ENCODE assay signal across 8 cellular contexts in the genomic region with DNA sequence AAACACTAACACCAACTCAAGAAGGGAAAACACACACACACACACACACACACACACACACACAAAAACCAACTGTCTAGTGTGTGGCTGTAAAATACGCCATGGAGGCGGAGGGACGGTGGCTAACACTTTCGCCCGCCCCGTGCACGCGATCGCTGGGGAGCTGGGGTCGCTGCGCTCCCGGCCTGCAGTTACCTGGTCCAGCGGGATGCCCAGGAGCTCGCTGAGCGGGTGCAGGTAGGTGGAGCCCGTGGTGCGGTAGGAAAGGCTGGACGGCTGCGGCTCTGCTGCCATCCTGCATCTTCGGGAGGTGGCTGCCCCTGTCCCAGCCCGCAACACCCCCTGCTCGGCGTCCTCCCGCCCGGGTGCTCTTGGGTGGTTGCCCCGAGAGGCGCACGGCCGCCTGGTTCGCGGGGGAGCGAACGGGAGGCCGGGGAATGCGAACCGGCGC. TPM values are rescaled to one million over a fixed set of nuclear protein-coding genes. Genes with fewer than 3 reads are reported as not detected.
DNase-seq lines count a peak whose midpoint lies in the region; ATAC-seq, FAIRE-seq and TF ChIP-seq lines count a peak whose summit lies in the region.

No MANE protein-coding gene starts in this region.

- FAIRE-seq in HepG2 (lab: Jason Lieb, UNC): no peak

- TF ChIP-seq EP300 in HepG2 (IDR thresholded peaks at IDR 0.05; ENCODE audit: low read depth in 2 of 2, low read length in 2 of 2) (no peak), HepG2 (CRISPR knock-in tag; IDR thresholded peaks at IDR 0.05; ENCODE audit: borderline replicate concordance) (no peak)

- BruUV-seq in MCF 10A (replicated peaks; lab: Mats Ljungman, UMichigan) (no TSS peak), HepG2 (replicated peaks; lab: Mats Ljungman, UMichigan) (no TSS peak)

- POLR2A ChIA-PET in MCF 10A (lab: Yijun Ruan, JAX): interaction anchor here (0.5 to 4.5 kb wide), 13 partner anchors 9 to 1874 kb away, joined by 3 to 38 read pairs (median 3); no protein-coding TSS in a partner anchor
- POLR2A ChIA-PET in HepG2 (lab: Yijun Ruan, JAX): no interaction called here

- H3K27me3 Mint-ChIP-seq in activated CD8-positive, alpha-beta memory T cell treated with anti-CD3 and anti-CD28 coated beads, Interleukin-2, amount 10 ng/mL, durations not matched to agents 7 days and 5 days: no peaks in the 10 kb centered on the region
- H3K27me3 Mint-ChIP-seq in MCF 10A (ENCODE audit: insufficient read depth, unreplicated experiment): no peaks in the 10 kb centered on the region
- H3K27me3 Mint-ChIP-seq in stimulated activated naive CD8-positive, alpha-beta T cell treated with anti-CD3 and anti-CD28 coated beads, Interleukin-15, Interleukin-2, amounts not matched to agents 100 ng/mL and 50 ng/mL, for 24 hours: no peaks in the 10 kb centered on the region

- 0 out of 2 replicates have a peak overlapping the region, but pooled peaks have one; percentile 10 for H3K9ac ChIP-seq in HepG2 (ENCODE audit: insufficient read depth, low read depth, low read length)

- H3K4me2 ChIP-seq in HepG2 (ENCODE audit: low read depth, low read length): peak overlapping the region; percentile 79

- peaks cover 9% of the 10 kb centered on the region for H3K4me1 ChIP-seq in HepG2 (ENCODE audit: insufficient read depth, low read length)

- no peak for TF ChIP-seq POLR2A in HepG2 (IDR thresholded peaks at IDR 0.05; ENCODE audit: insufficient read depth in 1 of 2, low read depth in 2 of 2, low read length in 2 of 2)

- peak overlapping the region; percentile 44 to 69 (median 66); a peak in 5 of 6 replicates for H3K4me3 ChIP-seq in HepG2 (replicated peaks in 1 of 3; ENCODE audit: insufficient read depth in 1 of 3, low read depth in 2 of 3, low read length in 3 of 3)

- peak overlapping the region; percentile 89 for H3K27ac Mint-ChIP-seq in activated CD8-positive, alpha-beta memory T cell treated with anti-CD3 and anti-CD28 coated beads, Interleukin-2, amount 10 ng/mL, durations not matched to agents 7 days and 5 days
- H3K27ac Mint-ChIP-seq in MCF 10A (ENCODE audit: low read depth, unreplicated experiment): peak overlapping the region; percentile 78
- peak overlapping the region; percentile 77 for H3K27ac Mint-ChIP-seq in stimulated activated naive CD8-positive, alpha-beta T cell treated with anti-CD3 and anti-CD28 coated beads, Interleukin-15, Interleukin-2, amounts not matched to agents 100 ng/mL and 50 ng/mL, for 24 hours

- no peak for TF ChIP-seq RAD21 in HepG2 (CRISPR knock-in tag; IDR thresholded peaks at IDR 0.05)

- in situ Hi-C loops in HepG2 (cut with HindIII; ENCODE audit: extremely low pct_ligation_motif_present, low pct_unique_long_range_greater_than_20kb): no loop called here

- TF ChIP-seq CTCF in MCF 10A (IDR thresholded peaks at IDR 0.05; ENCODE audit: unreplicated experiment) (no peak), HepG2 (CRISPR knock-in tag; IDR thresholded peaks at IDR 0.05) (peak; percentile 17; the same call in 1 of the 2 replicates)

- CTCF ChIA-PET in activated CD8-positive, alpha-beta memory T cell treated with anti-CD3 and anti-CD28 coated beads, Interleukin-2, amount 10 ng/mL, durations not matched to agents 7 days and 5 days (lab: Charles Lee): interaction anchor here (0.9 to 2.3 kb wide), 4 partner anchors 9 to 316 kb away, joined by 3 to 13 read pairs (median 4); no protein-coding TSS in a partner anchor
- CTCF ChIA-PET in MCF 10A (lab: Yijun Ruan, JAX) (interaction anchor here (0.5 to 2.2 kb wide), 4 partner anchors 28 to 1617 kb away, joined by 3 to 6 read pairs (median 3); no protein-coding TSS in a partner anchor), HepG2 (lab: Yijun Ruan, JAX; ENCODE audit: low intra/inter-chr PET ratio, low total read pairs) (no interaction called here)

- no peaks in the 10 kb centered on the region for H3K9me3 Mint-ChIP-seq in activated CD8-positive, alpha-beta memory T cell treated with anti-CD3 and anti-CD28 coated beads, Interleukin-2, amount 10 ng/mL, durations not matched to agents 7 days and 5 days (ENCODE audit: low read depth)
- H3K9me3 Mint-ChIP-seq in MCF 10A (ENCODE audit: unreplicated experiment): no peaks in the 10 kb centered on the region
- H3K9me3 Mint-ChIP-seq in stimulated activated naive CD8-positive, alpha-beta T cell treated with anti-CD3 and anti-CD28 coated beads, Interleukin-15, Interleukin-2, amounts not matched to agents 100 ng/mL and 50 ng/mL, for 24 hours: no peaks in the 10 kb centered on the region

- H3K4me3 Mint-ChIP-seq in activated CD8-positive, alpha-beta memory T cell treated with anti-CD3 and anti-CD28 coated beads, Interleukin-2, amount 10 ng/mL, durations not matched to agents 7 days and 5 days: peak overlapping the region; percentile 84
- H3K4me3 Mint-ChIP-seq in MCF 10A (ENCODE audit: unreplicated experiment): peak overlapping the region; percentile 86
- H3K4me3 Mint-ChIP-seq in stimulated activated naive CD8-positive, alpha-beta T cell treated with anti-CD3 and anti-CD28 coated beads, Interleukin-15, Interleukin-2, amounts not matched to agents 100 ng/mL and 50 ng/mL, for 24 hours: peak overlapping the region; percentile 90

- DNase-seq in activated CD8-positive, alpha-beta memory T cell treated with anti-CD3 and anti-CD28 coated beads, Interleukin-2, amount 10 ng/mL, durations not matched to agents 7 days and 5 days: peak; percentile 71
- no peak for DNase-seq in activated CD8-positive, alpha-beta memory T cell treated with anti-CD3 and anti-CD28 coated beads for 24 hours
- DNase-seq in NCI-H774 (lab: John Stamatoyannopoulos, UW): peak; percentile 46
- peak; percentile 57 for DNase-seq in MCF 10A (ENCODE audit: unreplicated experiment)
- DNase-seq in HepG2 (ENCODE audit: low spot score): no peak
- DNase-seq in NAMALWA (ENCODE audit: low spot score): no peak

- H3K36me3 ChIP-seq in HepG2 (replicated peaks in 1 of 2; ENCODE audit: control insufficient read depth in 1 of 2, insufficient read depth in 2 of 2, low read length in 2 of 2): no peaks in the 10 kb centered on the region

- no peaks in the 10 kb centered on the region for H3K79me2 ChIP-seq in HepG2 (ENCODE audit: insufficient read depth, low read length)

- no peaks in the 10 kb centered on the region for H3K9me3 ChIP-seq in HepG2 (ENCODE audit: low read length)

- peaks cover 55% of the 10 kb centered on the region for H3K4me1 Mint-ChIP-seq in activated CD8-positive, alpha-beta memory T cell treated with anti-CD3 and anti-CD28 coated beads, Interleukin-2, amount 10 ng/mL, durations not matched to agents 7 days and 5 days
- peaks cover 12% of the 10 kb centered on the region for H3K4me1 Mint-ChIP-seq in MCF 10A (ENCODE audit: insufficient read depth, unreplicated experiment)
- peaks cover 48% of the 10 kb centered on the region for H3K4me1 Mint-ChIP-seq in stimulated activated naive CD8-positive, alpha-beta T cell treated with anti-CD3 and anti-CD28 coated beads, Interleukin-15, Interleukin-2, amounts not matched to agents 100 ng/mL and 50 ng/mL, for 24 hours (ENCODE audit: low read depth)

- H3K27me3 ChIP-seq in HepG2 (ENCODE audit: control insufficient read depth in 1 of 2, insufficient read depth in 2 of 2, low read length in 2 of 2): peaks cover 3 to 31% of the 10 kb centered on the region in 2 experiments; a peak in 4 of 5 replicates

- no peak overlapping the region for H2AFZ ChIP-seq in HepG2 (ENCODE audit: low read length)

- no peaks in the 10 kb centered on the region for H3K36me3 Mint-ChIP-seq in activated CD8-positive, alpha-beta memory T cell treated with anti-CD3 and anti-CD28 coated beads, Interleukin-2, amount 10 ng/mL, durations not matched to agents 7 days and 5 days
- H3K36me3 Mint-ChIP-seq in MCF 10A (ENCODE audit: insufficient read depth, unreplicated experiment): no peaks in the 10 kb centered on the region
- no peaks in the 10 kb centered on the region for H3K36me3 Mint-ChIP-seq in stimulated activated naive CD8-positive, alpha-beta T cell treated with anti-CD3 and anti-CD28 coated beads, Interleukin-15, Interleukin-2, amounts not matched to agents 100 ng/mL and 50 ng/mL, for 24 hours (ENCODE audit: low read depth)

- ATAC-seq in activated CD8-positive, alpha-beta memory T cell treated with anti-CD3 and anti-CD28 coated beads, Interleukin-2, amount 10 ng/mL, durations not matched to agents 7 days and 5 days: peak; percentile 40
- peak; percentile 34 for ATAC-seq in HG02981 (IDR thresholded peaks at IDR 0.05; ENCODE audit: unreplicated experiment)
- peak; percentile 78 for ATAC-seq in HepG2

- H4K20me1 ChIP-seq in HepG2 (ENCODE audit: insufficient read depth, low read length): no peaks in the 10 kb centered on the region

- intact Hi-C loops in MCF 10A (cut with micrococcal nuclease): loop anchor here (5.0 to 10.0 kb wide), 4 partner anchors 85 to 320 kb away; a partner anchor contains a TSS
- intact Hi-C loops in HepG2 (cut with micrococcal nuclease; ENCODE audit: unreplicated experiment): no loop called here

- no peak overlapping the region for H3K27ac ChIP-seq in HepG2 (ENCODE audit: extremely low read length, insufficient read depth, low read length)

- WGBS in HepG2 (ENCODE audit: low lambda C conversion rate): 50% methylated on average over 4 of the region's 37 CpGs

RNA-seq across cellular contexts. Expression of a gene that starts 0.3 kb away (rescaled TPM):
- total RNA-seq in activated CD8-positive, alpha-beta memory T cell treated with anti-CD3 and anti-CD28 coated beads, Interleukin-2, amount 10 ng/mL, durations not matched to agents 7 days and 5 days: 10 to 100 TPM; 17.7 to 22.6 TPM
- total RNA-seq in MCF 10A (2022) (6.3 and 9.3 TPM in 2 replicates), HepG2 (2016; rRNA removed; fragmentation: Illumina TruSeq; extraction: Trizol) (not detected in 2 replicates)
- total RNA-seq in HepG2 (2016; cell fraction: cytosol; rRNA removed; fragmentation: Illumina TruSeq; extraction: Trizol; ENCODE audit: low read depth): not detected in 2 replicates
- 0.06 TPM in 1 of 2 replicates, not detected in the other for total RNA-seq in HepG2 (2016; cell fraction: insoluble cytoplasmic fraction; rRNA removed; fragmentation: Illumina TruSeq; extraction: Trizol)
- total RNA-seq in HepG2 (2016; cell fraction: membrane; rRNA removed; fragmentation: Illumina TruSeq; extraction: Trizol): not detected in 2 replicates
- not detected in 2 replicates for total RNA-seq in HepG2 (2016; cell fraction: nucleus; rRNA removed; fragmentation: Illumina TruSeq; extraction: Trizol)
- polyA plus RNA-seq in HepG2 (2011; rRNA removed): 0.04 TPM in 1 of 2 replicates, not detected in the other
- polyA plus RNA-seq in HepG2 (2011; cell fraction: cytosol; rRNA removed): not detected in 2 replicates
- polyA plus RNA-seq in HepG2 (2011; cell fraction: nucleus; rRNA removed): not detected in 2 replicates
- polyA plus RNA-seq in HepG2 (2012): not detected in 2 replicates
- polyA plus RNA-seq in HepG2 (2016; cell fraction: cytosol; fragmentation: Illumina TruSeq; extraction: Trizol; ENCODE audit: low read depth): not detected in 2 replicates
- polyA plus RNA-seq in HepG2 (2016; cell fraction: insoluble cytoplasmic fraction; fragmentation: Illumina TruSeq; extraction: Trizol; ENCODE audit: low read depth): not detected in 2 replicates
- not detected in 2 replicates for polyA plus RNA-seq in HepG2 (2016; cell fraction: membrane; fragmentation: Illumina TruSeq; extraction: Trizol; ENCODE audit: low read depth)
- not detected in 2 replicates for polyA plus RNA-seq in HepG2 (2016; cell fraction: nucleus; fragmentation: Illumina TruSeq; extraction: Trizol; ENCODE audit: insufficient read depth, low read depth)
- 13.9 TPM in 1 of 2 replicates, not detected in the other for polyA minus RNA-seq in HepG2 (2011; rRNA and poly(A)+ RNA removed; ENCODE audit: low replicate concordance)
- polyA minus RNA-seq in HepG2 (2011; cell fraction: cytosol; rRNA and poly(A)+ RNA removed): not detected in 2 replicates
- polyA minus RNA-seq in HepG2 (2011; cell fraction: nucleus; rRNA and poly(A)+ RNA removed): not detected in 2 replicates

Comparison
In these comparisons a context has a peak if more than half of its experiments do, and no peak if none do; other contexts are left out.
1. DNase-seq: peak in activated CD8-positive, alpha-beta memory T cell treated with anti-CD3 and anti-CD28 coated beads, Interleukin-2, amount 10 ng/mL, durations not matched to agents 7 days and 5 days (single experiment), NCI-H774 (single experiment) and MCF 10A (single experiment); none in activated CD8-positive, alpha-beta memory T cell treated with anti-CD3 and anti-CD28 coated beads for 24 hours (single experiment), HepG2 (single experiment) and NAMALWA (single experiment).
2. Peak in every context shown above with its lines, with median percentiles within 50 percentile points of each other: ATAC-seq, H3K27ac Mint-ChIP-seq and H3K4me3 Mint-ChIP-seq.